In genomic region chr12:51025748-51026654, GRCh38 we compare ENCODE assay signal across 1 cellular context.
TF ChIP-seq lines count a peak whose summit lies in the region.

Gene SLC11A2 (minus strand): TSS chr12:51026384. CDS start chr12:51010728, 15,656 bp downstream.

TF ChIP-seq in HCT116, 20 proteins besides CTCF, POLR2A, EP300 and RAD21 (continued from another document):
- peak; percentile 90 for TF ChIP-seq POLR2AphosphoS5 (IDR thresholded peaks at IDR 0.05; ENCODE audit: low read depth, low read length)
- TF ChIP-seq ELF1 (IDR thresholded peaks at IDR 0.05; ENCODE audit: borderline replicate concordance, low read depth): no peak
- peak; percentile 91 for TF ChIP-seq ZFX (IDR thresholded peaks at IDR 0.05)
